ENCODE assay signal across 8 cellular contexts in genomic region chr2:7083580-7084509, GRCh38.
A peak's percentile ranks its signal among the peaks of the same experiment; 100 is the strongest.
DNase-seq lines count a peak whose midpoint lies in the region; ATAC-seq and TF ChIP-seq lines count a peak whose summit lies in the region.

No MANE protein-coding gene starts in this region.

- H3K4me3 ChIP-seq in adrenal gland = no peak overlapping the region

- TF ChIP-seq CTCF in CD4-positive, alpha-beta T cell (IDR thresholded peaks at IDR 0.05) = peak; percentile 30
- TF ChIP-seq CTCF in adrenal gland (IDR thresholded peaks at IDR 0.05) = peak in 4 of 6 experiments; percentile 23 to 39 (median 28)

- peaks cover 9% of the 10 kb centered on the region for H3K9me3 ChIP-seq in CD4-positive, alpha-beta T cell (ENCODE audit: control insufficient read depth, low read length)
- H3K9me3 ChIP-seq in adrenal gland (replicated peaks in 1 of 3) = no peaks in the 10 kb centered on the region

- TF ChIP-seq POLR2A in adrenal gland (IDR thresholded peaks at IDR 0.05) = no peak

- no peaks in the 10 kb centered on the region for H3K4me1 ChIP-seq in adrenal gland (replicated peaks in 1 of 2)

- WGBS in adrenal gland, 4 donors = 70 to 84% (median 75%) methylated on average over 10 of the region's 10 CpGs

- no peaks in the 10 kb centered on the region for H3K27me3 ChIP-seq in CD4-positive, alpha-beta T cell (ENCODE audit: control insufficient read depth, insufficient read depth, low read length)
- no peaks in the 10 kb centered on the region for H3K27me3 ChIP-seq in adrenal gland

- POLR2A ChIA-PET in CD4-positive, alpha-beta T cell (lab: Charles Lee) = no interaction called here

- intact Hi-C loops in CD4-positive, alpha-beta T cell (cut with DNase I, micrococcal nuclease) = loop anchor here in 1 of 2 experiments (1.0 kb wide), 1 partner anchor 47 kb away; no protein-coding TSS in a partner anchor
- intact Hi-C loops in adrenal gland (cut with DNase I) = no loop called here

- peaks cover 17% of the 10 kb centered on the region for H3K36me3 Mint-ChIP-seq in CD4-positive, alpha-beta T cell (ENCODE audit: low read depth)

- H3K9me3 Mint-ChIP-seq in CD4-positive, alpha-beta T cell = peaks cover 7% of the 10 kb centered on the region

- H3K4me1 Mint-ChIP-seq in CD4-positive, alpha-beta T cell (ENCODE audit: low read depth) = no peaks in the 10 kb centered on the region

- CTCF ChIA-PET in CD4-positive, alpha-beta T cell (lab: Charles Lee) = no interaction called here

- H3K4me3 Mint-ChIP-seq in CD4-positive, alpha-beta T cell = no peak overlapping the region

- H3K36me3 ChIP-seq in adrenal gland (replicated peaks in 1 of 2) = no peaks in the 10 kb centered on the region

- no peak overlapping the region for H3K27ac Mint-ChIP-seq in CD4-positive, alpha-beta T cell

- no peak overlapping the region for H3K27ac ChIP-seq in CD4-positive, alpha-beta T cell (ENCODE audit: low read depth, low read length)
- H3K27ac ChIP-seq in adrenal gland = no peak overlapping the region

- no peaks in the 10 kb centered on the region for H3K27me3 Mint-ChIP-seq in CD4-positive, alpha-beta T cell

- ATAC-seq in CD4-positive, alpha-beta T cell (ENCODE audit: poor library complexity) = peak; percentile 41
- ATAC-seq in GM18861 (IDR thresholded peaks at IDR 0.05; ENCODE audit: unreplicated experiment) (peak; percentile 75), HG02970 (IDR thresholded peaks at IDR 0.05; ENCODE audit: low FRiP score, unreplicated experiment) (no peak)

- no peak for DNase-seq in CD4-positive, alpha-beta T cell
- DNase-seq in NCI-H1694 (lab: John Stamatoyannopoulos, UW) = peak; percentile 69
- DNase-seq in adrenal gland = no peak
- DNase-seq in lung microvascular endothelial cell (ENCODE audit: low read depth in 2 of 2) = peak; percentile 62 to 67
- no peak for DNase-seq in HCEC 1CT
- DNase-seq in NCI-H187 treated with DMSO at 0.1 percent for 48 hours (lab: John Stamatoyannopoulos, UW) = no peak

Comparison
In these comparisons a context has a peak if more than half of its experiments do, and no peak if none do; other contexts are left out.
1. DNase-seq: peak in NCI-H1694 (single experiment) and lung microvascular endothelial cell (2 of 2); none in CD4-positive, alpha-beta T cell (0 of 10), adrenal gland (0 of 7), HCEC 1CT (single experiment) and NCI-H187 treated with DMSO at 0.1 percent for 48 hours (single experiment).